ENCODE assay signal across 30 cellular contexts in genomic region chr3:127622031-127622430, GRCh38.
"Had no signal": no experiment of that assay in that cellular context is flagged by ENCODE, and none has a peak within 500 bp of the region (broad histone marks: within the 10 kb centered on the region; RNA-seq: fewer than 3 reads in every experiment).

No MANE protein-coding gene starts in this region.

- H3K4me3 ChIP-seq: ascending aorta, esophagus squamous epithelium, gastroesophageal sphincter had no signal

- H3K27me3 Mint-ChIP-seq: activated B cell treated with CpG ODN at 0.5 μM for 24 hours; activated T-helper 17 cell treated with anti-CD3 and anti-CD28 coated beads, Interleukin-2, amount 50 U/mL, for 72 hours; effector memory CD8-positive, alpha-beta T cell; T-helper 17 cell had no signal

- H3K4me1 ChIP-seq: ascending aorta, esophagus squamous epithelium, gastroesophageal sphincter had no signal

- ATAC-seq: activated CD4-positive, CD25-positive, alpha-beta regulatory T cell treated with anti-CD3 and anti-CD28 coated beads, Interleukin-2, amount 50 U/mL, for 24 hours; activated CD8-positive, alpha-beta T cell treated with anti-CD3 and anti-CD28 coated beads for 36 hours; activated naive CD4-positive, alpha-beta T cell treated with anti-CD3 and anti-CD28 coated beads, Interleukin-2, amount 50 U/mL, for 72 hours; activated T-cell treated with anti-CD3 and anti-CD28 coated beads, Interleukin-2, amount 50 U/mL, for 4 hours; activated T-helper 17 cell treated with anti-CD3 and anti-CD28 coated beads, Interleukin-2, amount 50 U/mL, for 72 hours; effector memory CD8-positive, alpha-beta T cell; gastroesophageal sphincter; T-helper 17 cell had no signal

- H3K27ac Mint-ChIP-seq: activated B cell treated with CpG ODN at 0.5 μM for 24 hours; activated CD8-positive, alpha-beta T cell treated with anti-CD3 and anti-CD28 coated beads for 36 hours; activated naive CD4-positive, alpha-beta T cell treated with anti-CD3 and anti-CD28 coated beads, Interleukin-2, amount 10 ng/mL, durations not matched to agents 7 days and 5 days; activated naive CD4-positive, alpha-beta T cell treated with anti-CD3 and anti-CD28 coated beads, Interleukin-2, amount 50 U/mL, for 72 hours; activated naive CD8-positive, alpha-beta T cell treated with anti-CD3 and anti-CD28 coated beads, Interleukin-2, amount 10 ng/mL, durations not matched to agents 7 days and 5 days; activated T-helper 17 cell treated with anti-CD3 and anti-CD28 coated beads, Interleukin-2, amount 50 U/mL, for 72 hours; brain; effector memory CD8-positive, alpha-beta T cell; T-helper 17 cell; T-helper 2 cell treated with Interferon-gamma antibody and Interleukin-4, amounts not matched to agents 5 μg/mL and 100 μg/mL, for 36 hours had no signal

- H3K27me3 ChIP-seq: ascending aorta, esophagus squamous epithelium, gastroesophageal sphincter had no signal

- H3K4me1 Mint-ChIP-seq: brain had no signal

- H3K9me3 Mint-ChIP-seq: activated B cell treated with CpG ODN at 0.5 μM for 24 hours; activated CD8-positive, alpha-beta T cell treated with anti-CD3 and anti-CD28 coated beads for 36 hours; activated naive CD4-positive, alpha-beta T cell treated with anti-CD3 and anti-CD28 coated beads, Interleukin-2, amount 10 ng/mL, durations not matched to agents 7 days and 5 days; activated naive CD4-positive, alpha-beta T cell treated with anti-CD3 and anti-CD28 coated beads, Interleukin-2, amount 50 U/mL, for 72 hours; activated naive CD8-positive, alpha-beta T cell treated with anti-CD3 and anti-CD28 coated beads, Interleukin-2, amount 10 ng/mL, durations not matched to agents 7 days and 5 days; activated T-cell treated with anti-CD3 and anti-CD28 coated beads, Interleukin-2, amount 50 U/mL, for 4 hours; activated T-helper 17 cell treated with anti-CD3 and anti-CD28 coated beads, Interleukin-2, amount 50 U/mL, for 72 hours; brain; effector memory CD8-positive, alpha-beta T cell; T-helper 2 cell treated with Interferon-gamma antibody and Interleukin-4, amounts not matched to agents 5 μg/mL and 100 μg/mL, for 36 hours had no signal

- DNase-seq: activated B cell treated with CpG ODN at 0.5 μM for 24 hours; activated CD4-positive, alpha-beta T cell treated with anti-CD3 and anti-CD28 coated beads for 48 hours; activated CD4-positive, alpha-beta T cell treated with anti-CD3 and anti-CD28 coated beads, Interleukin-2, amount 50 U/mL, for 1 hour; activated CD4-positive, alpha-beta T cell treated with anti-CD3 and anti-CD28 coated beads, Interleukin-2, amount 50 U/mL, for 48 hours; activated CD8-positive, alpha-beta memory T cell treated with anti-CD3 and anti-CD28 coated beads for 24 hours; activated CD8-positive, alpha-beta T cell treated with anti-CD3 and anti-CD28 coated beads for 36 hours; activated effector memory CD4-positive, alpha-beta T cell treated with anti-CD3 and anti-CD28 coated beads, Interleukin-2, amount 50 U/mL, for 16 hours; activated naive CD4-positive, alpha-beta T cell treated with anti-CD3 and anti-CD28 coated beads, Interleukin-2, amount 10 ng/mL, durations not matched to agents 7 days and 5 days; activated naive CD8-positive, alpha-beta T cell treated with anti-CD3 and anti-CD28 coated beads, Interleukin-2, amount 10 ng/mL, durations not matched to agents 7 days and 5 days; activated T-cell treated with anti-CD3 and anti-CD28 coated beads, Interleukin-2, amount 50 U/mL, for 4 hours; caudate nucleus; cortex of kidney; dermis blood vessel endothelial cell; effector CD4-positive, alpha-beta T cell; effector memory CD8-positive, alpha-beta T cell; esophagus squamous epithelium; foreskin melanocyte; T-helper 1 cell; T-helper 17 cell; T1000; WERI-Rb-1 had no signal

- FAIRE-seq: colon had no signal

- H3K4me3 Mint-ChIP-seq: activated B cell treated with CpG ODN at 0.5 μM for 24 hours; activated CD8-positive, alpha-beta T cell treated with anti-CD3 and anti-CD28 coated beads for 36 hours; activated naive CD4-positive, alpha-beta T cell treated with anti-CD3 and anti-CD28 coated beads, Interleukin-2, amount 10 ng/mL, durations not matched to agents 7 days and 5 days; activated naive CD8-positive, alpha-beta T cell treated with anti-CD3 and anti-CD28 coated beads, Interleukin-2, amount 10 ng/mL, durations not matched to agents 7 days and 5 days; activated T-cell treated with anti-CD3 and anti-CD28 coated beads, Interleukin-2, amount 50 U/mL, for 4 hours; activated T-helper 17 cell treated with anti-CD3 and anti-CD28 coated beads, Interleukin-2, amount 50 U/mL, for 72 hours; brain; effector memory CD8-positive, alpha-beta T cell; T-helper 17 cell; T-helper 2 cell treated with Interferon-gamma antibody and Interleukin-4, amounts not matched to agents 5 μg/mL and 100 μg/mL, for 36 hours had no signal

- H3K9me3 ChIP-seq: ascending aorta, esophagus squamous epithelium, gastroesophageal sphincter had no signal

- H3K27ac ChIP-seq: ascending aorta, epithelial cell of prostate, esophagus squamous epithelium, gastroesophageal sphincter, WERI-Rb-1 had no signal
